In the genomic region with DNA sequence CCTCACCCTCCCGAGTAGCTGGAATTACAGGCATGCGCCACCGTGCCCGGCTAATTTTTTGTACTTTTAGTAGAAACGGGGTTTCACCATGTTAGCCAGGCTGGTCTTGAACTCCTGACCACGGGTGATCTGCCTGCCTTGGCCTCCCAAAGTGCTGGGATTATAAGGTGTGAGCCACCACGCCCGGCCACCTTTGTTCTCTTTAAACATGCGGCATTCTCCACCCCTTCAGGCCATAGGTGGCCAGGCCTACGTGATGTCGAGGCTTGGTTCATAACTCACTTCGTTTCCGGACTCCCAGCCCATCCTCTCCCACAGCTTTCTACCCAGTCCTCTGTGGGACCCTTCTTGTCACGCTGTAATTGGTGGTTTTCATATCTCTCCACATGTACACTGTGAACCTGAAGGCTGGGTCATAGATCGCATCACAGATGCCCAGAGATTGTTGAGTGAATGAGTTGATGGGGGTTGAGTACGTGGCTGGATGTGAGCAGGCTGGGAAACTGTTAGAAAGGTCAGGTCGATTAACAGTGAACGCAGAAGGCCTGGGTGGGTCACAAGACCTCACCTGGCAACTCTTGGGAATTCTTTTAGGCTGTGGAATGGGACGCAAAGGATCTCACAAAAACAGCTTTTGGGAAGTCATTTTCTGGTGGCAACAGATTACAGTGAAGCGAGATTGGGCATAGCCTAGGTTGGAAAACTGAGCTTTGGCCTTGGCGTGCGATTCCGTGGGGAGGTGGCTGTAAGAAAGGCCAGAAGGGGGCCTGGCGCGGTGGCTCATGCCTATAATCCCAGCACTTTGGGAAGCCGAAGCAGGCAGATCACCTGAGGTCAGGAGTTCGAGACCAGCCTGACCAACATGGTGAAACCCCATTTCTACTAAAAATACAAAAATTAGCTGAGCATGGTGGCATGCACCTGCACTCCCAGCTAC, we compare ENCODE assay signal across 24 cellular contexts. TPM values are rescaled to one million over a fixed set of nuclear protein-coding genes. Genes with fewer than 3 reads are reported as not detected.
"Had no signal": no experiment of that assay in that cellular context is flagged by ENCODE, and none has a peak within 500 bp of the region (broad histone marks: within the 10 kb centered on the region; RNA-seq: fewer than 3 reads in every experiment).

No MANE protein-coding gene starts in this region.

- H3K27me3 Mint-ChIP-seq: activated CD4-positive, alpha-beta memory T cell treated with anti-CD3 and anti-CD28 coated beads, Interleukin-2, amount 10 ng/mL, durations not matched to agents 7 days and 5 days; activated naive CD4-positive, alpha-beta T cell treated with anti-CD3 and anti-CD28 coated beads, Interleukin-2, amount 50 U/mL, for 24 hours had no signal

- H3K4me1 Mint-ChIP-seq: activated CD4-positive, alpha-beta memory T cell treated with anti-CD3 and anti-CD28 coated beads, Interleukin-2, amount 10 ng/mL, durations not matched to agents 7 days and 5 days; activated naive CD4-positive, alpha-beta T cell treated with anti-CD3 and anti-CD28 coated beads, Interleukin-2, amount 50 U/mL, for 24 hours; immature natural killer cell had no signal

- ATAC-seq: activated T-cell treated with anti-CD3 and anti-CD28 coated beads, Interleukin-2, amount 50 U/mL, for 72 hours; sciatic nerve; stimulated activated naive CD8-positive, alpha-beta T cell treated with anti-CD3 and anti-CD28 coated beads, Interleukin-15, Interleukin-2, amounts not matched to agents 100 U/mL and 50 U/mL, for 24 hours had no signal

- H3K9me3 ChIP-seq: ascending aorta, left ventricle myocardium inferior had no signal

- H3K79me2 ChIP-seq: hepatocyte had no signal

- H3K4me3 ChIP-seq: ascending aorta, hepatocyte, left ventricle myocardium inferior, smooth muscle cell had no signal

- H3K9me3 Mint-ChIP-seq: activated CD4-positive, alpha-beta memory T cell treated with anti-CD3 and anti-CD28 coated beads, Interleukin-2, amount 10 ng/mL, durations not matched to agents 7 days and 5 days; activated naive CD4-positive, alpha-beta T cell treated with anti-CD3 and anti-CD28 coated beads, Interleukin-2, amount 50 U/mL, for 24 hours; activated T-cell treated with anti-CD3 and anti-CD28 coated beads, Interleukin-2, amount 50 U/mL, for 72 hours; immature natural killer cell had no signal

- H3K36me3 ChIP-seq: ascending aorta, brain microvascular endothelial cell, left ventricle myocardium inferior had no signal

- DNase-seq: activated CD4-positive, alpha-beta memory T cell treated with anti-CD3 and anti-CD28 coated beads, Interleukin-2, amount 10 ng/mL, durations not matched to agents 7 days and 5 days; activated CD4-positive, alpha-beta T cell treated with anti-CD3 and anti-CD28 coated beads for 48 hours; activated gamma-delta T cell; activated T-cell treated with anti-CD3 and anti-CD28 coated beads, Interleukin-2, amount 50 U/mL, for 72 hours; brain microvascular endothelial cell; central memory CD4-positive, alpha-beta T cell; effector memory CD4-positive, alpha-beta T cell; foreskin melanocyte; glutamatergic neuron; immature natural killer cell; kidney glomerular epithelial cell; left ventricle myocardium inferior; mammary epithelial cell; occipital lobe; stimulated activated CD4-positive, alpha-beta T cell treated with anti-CD3 and anti-CD28 coated beads, Interleukin-4, amount 100 ng/mL, for 1 hour; stimulated activated naive CD8-positive, alpha-beta T cell treated with anti-CD3 and anti-CD28 coated beads, Interleukin-15, Interleukin-2, amounts not matched to agents 100 U/mL and 50 U/mL, for 24 hours; T-helper 2 cell had no signal

- H3K27ac ChIP-seq: ascending aorta, brain microvascular endothelial cell, hepatocyte, left ventricle myocardium inferior had no signal

- H3K27ac Mint-ChIP-seq: activated CD4-positive, alpha-beta memory T cell treated with anti-CD3 and anti-CD28 coated beads, Interleukin-2, amount 10 ng/mL, durations not matched to agents 7 days and 5 days; activated naive CD4-positive, alpha-beta T cell treated with anti-CD3 and anti-CD28 coated beads, Interleukin-2, amount 50 U/mL, for 24 hours; activated T-cell treated with anti-CD3 and anti-CD28 coated beads, Interleukin-2, amount 50 U/mL, for 72 hours; immature natural killer cell had no signal

- H3K36me3 Mint-ChIP-seq: activated naive CD4-positive, alpha-beta T cell treated with anti-CD3 and anti-CD28 coated beads, Interleukin-2, amount 50 U/mL, for 24 hours; immature natural killer cell had no signal

- H2AFZ ChIP-seq: hepatocyte had no signal

- H3K4me1 ChIP-seq: ascending aorta, left ventricle myocardium inferior had no signal

- H3K4me3 Mint-ChIP-seq: activated CD4-positive, alpha-beta memory T cell treated with anti-CD3 and anti-CD28 coated beads, Interleukin-2, amount 10 ng/mL, durations not matched to agents 7 days and 5 days; activated naive CD4-positive, alpha-beta T cell treated with anti-CD3 and anti-CD28 coated beads, Interleukin-2, amount 50 U/mL, for 24 hours; activated T-cell treated with anti-CD3 and anti-CD28 coated beads, Interleukin-2, amount 50 U/mL, for 72 hours had no signal

- H3K27me3 ChIP-seq: ascending aorta, brain microvascular endothelial cell, hepatocyte had no signal

- H3K4me2 ChIP-seq: hepatocyte, smooth muscle cell had no signal

RNA-seq across cellular contexts. Expression of a gene that starts 44.5 kb away (rescaled TPM):
- total RNA-seq: activated CD4-positive, alpha-beta memory T cell treated with anti-CD3 and anti-CD28 coated beads, Interleukin-2, amount 10 ng/mL, durations not matched to agents 7 days and 5 days; activated T-cell treated with anti-CD3 and anti-CD28 coated beads, Interleukin-2, amount 50 U/mL, for 72 hours; myocyte; occipital lobe had no signal
- polyA plus RNA-seq: neural cell had no signal
